Comparison of ENCODE assay signal across 1 cellular context in the genomic region with DNA sequence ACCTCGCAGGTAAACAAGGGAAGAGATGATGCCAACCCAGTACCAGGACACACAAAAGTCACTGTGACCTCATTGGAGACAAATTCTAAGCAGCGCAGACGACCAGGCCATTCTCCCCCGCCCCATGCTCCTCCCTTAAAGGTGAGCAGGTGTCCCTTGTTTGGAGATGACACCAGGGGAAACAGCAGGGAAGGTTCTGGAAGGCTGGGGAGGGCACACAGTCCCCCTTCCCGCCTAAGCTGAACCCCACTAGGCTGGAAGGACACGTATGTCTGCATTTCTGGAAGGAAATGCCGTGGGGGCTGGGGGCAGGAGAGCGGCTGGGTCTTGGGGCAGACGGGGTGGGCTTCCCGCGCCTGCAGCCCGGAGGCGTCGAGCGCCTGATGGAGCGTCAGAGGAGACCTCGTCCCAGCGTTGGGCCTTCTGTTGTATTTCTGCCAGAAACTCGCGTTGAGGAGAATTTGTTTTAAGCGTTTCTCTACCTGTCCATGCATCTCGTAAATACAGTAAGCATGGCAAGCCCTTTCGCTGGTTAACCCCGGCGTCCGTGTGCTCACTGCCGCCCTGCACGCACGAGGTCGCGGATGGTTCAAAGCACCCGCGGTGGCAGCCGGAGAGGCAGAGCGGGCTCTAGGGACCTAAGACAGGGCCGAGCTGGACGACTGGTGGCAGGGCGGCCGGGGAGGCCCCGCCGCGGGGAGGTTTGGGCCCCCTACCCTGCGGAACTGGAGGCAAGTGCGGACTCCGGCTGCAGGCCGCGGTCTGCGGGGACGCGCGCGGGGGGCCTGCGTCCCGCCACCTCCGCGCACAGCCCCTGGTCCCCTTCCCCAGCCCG.
TF ChIP-seq lines count a peak whose summit lies in the region.

No MANE protein-coding gene starts in this region.

TF ChIP-seq in WTC11, 78 proteins besides CTCF, POLR2A, EP300 and RAD21 (continued from another document and continues in another):
- no peak for TF ChIP-seq ZNF532 (CRISPR knock-in tag; IDR thresholded peaks at IDR 0.05; ENCODE audit: borderline replicate concordance)
- 0 out of 2 replicates have a peak, but pooled peaks have one; percentile 87 for TF ChIP-seq E2F4 (CRISPR knock-in tag; IDR thresholded peaks at IDR 0.05; ENCODE audit: borderline replicate concordance, low read depth)
- no peak; the same call in 1 of the 2 replicates for TF ChIP-seq TEAD4 (CRISPR knock-in tag; IDR thresholded peaks at IDR 0.05)
- peak; percentile 66; the same call in 1 of the 2 replicates for TF ChIP-seq NR1H2 (CRISPR knock-in tag; IDR thresholded peaks at IDR 0.05)
- TF ChIP-seq, protein P1, sequence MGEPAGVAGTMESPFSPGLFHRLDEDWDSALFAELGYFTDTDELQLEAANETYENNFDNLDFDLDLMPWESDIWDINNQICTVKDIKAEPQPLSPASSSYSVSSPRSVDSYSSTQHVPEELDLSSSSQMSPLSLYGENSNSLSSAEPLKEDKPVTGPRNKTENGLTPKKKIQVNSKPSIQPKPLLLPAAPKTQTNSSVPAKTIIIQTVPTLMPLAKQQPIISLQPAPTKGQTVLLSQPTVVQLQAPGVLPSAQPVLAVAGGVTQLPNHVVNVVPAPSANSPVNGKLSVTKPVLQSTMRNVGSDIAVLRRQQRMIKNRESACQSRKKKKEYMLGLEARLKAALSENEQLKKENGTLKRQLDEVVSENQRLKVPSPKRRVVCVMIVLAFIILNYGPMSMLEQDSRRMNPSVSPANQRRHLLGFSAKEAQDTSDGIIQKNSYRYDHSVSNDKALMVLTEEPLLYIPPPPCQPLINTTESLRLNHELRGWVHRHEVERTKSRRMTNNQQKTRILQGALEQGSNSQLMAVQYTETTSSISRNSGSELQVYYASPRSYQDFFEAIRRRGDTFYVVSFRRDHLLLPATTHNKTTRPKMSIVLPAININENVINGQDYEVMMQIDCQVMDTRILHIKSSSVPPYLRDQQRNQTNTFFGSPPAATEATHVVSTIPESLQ (CRISPR knock-in tag; IDR thresholded peaks at IDR 0.05) = 0 out of 2 replicates have a peak, but pooled peaks have one; percentile 71
- TF ChIP-seq, protein P2, sequence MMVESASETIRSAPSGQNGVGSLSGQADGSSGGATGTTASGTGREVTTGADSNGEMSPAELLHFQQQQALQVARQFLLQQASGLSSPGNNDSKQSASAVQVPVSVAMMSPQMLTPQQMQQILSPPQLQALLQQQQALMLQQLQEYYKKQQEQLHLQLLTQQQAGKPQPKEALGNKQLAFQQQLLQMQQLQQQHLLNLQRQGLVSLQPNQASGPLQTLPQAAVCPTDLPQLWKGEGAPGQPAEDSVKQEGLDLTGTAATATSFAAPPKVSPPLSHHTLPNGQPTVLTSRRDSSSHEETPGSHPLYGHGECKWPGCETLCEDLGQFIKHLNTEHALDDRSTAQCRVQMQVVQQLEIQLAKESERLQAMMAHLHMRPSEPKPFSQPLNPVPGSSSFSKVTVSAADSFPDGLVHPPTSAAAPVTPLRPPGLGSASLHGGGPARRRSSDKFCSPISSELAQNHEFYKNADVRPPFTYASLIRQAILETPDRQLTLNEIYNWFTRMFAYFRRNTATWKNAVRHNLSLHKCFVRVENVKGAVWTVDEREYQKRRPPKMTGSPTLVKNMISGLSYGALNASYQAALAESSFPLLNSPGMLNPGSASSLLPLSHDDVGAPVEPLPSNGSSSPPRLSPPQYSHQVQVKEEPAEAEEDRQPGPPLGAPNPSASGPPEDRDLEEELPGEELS (CRISPR knock-in tag; IDR thresholded peaks at IDR 0.05) = peak; percentile 77
- TF ChIP-seq, protein P3, sequence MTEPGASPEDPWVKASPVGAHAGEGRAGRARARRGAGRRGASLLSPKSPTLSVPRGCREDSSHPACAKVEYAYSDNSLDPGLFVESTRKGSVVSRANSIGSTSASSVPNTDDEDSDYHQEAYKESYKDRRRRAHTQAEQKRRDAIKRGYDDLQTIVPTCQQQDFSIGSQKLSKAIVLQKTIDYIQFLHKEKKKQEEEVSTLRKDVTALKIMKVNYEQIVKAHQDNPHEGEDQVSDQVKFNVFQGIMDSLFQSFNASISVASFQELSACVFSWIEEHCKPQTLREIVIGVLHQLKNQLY (CRISPR knock-in tag; IDR thresholded peaks at IDR 0.05) = no peak
- TF ChIP-seq, protein P4, sequence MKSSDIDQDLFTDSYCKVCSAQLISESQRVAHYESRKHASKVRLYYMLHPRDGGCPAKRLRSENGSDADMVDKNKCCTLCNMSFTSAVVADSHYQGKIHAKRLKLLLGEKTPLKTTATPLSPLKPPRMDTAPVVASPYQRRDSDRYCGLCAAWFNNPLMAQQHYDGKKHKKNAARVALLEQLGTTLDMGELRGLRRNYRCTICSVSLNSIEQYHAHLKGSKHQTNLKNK (CRISPR knock-in tag; IDR thresholded peaks at IDR 0.05) = no peak
- peak; percentile 91; the same call in 1 of the 2 replicates for TF ChIP-seq TP53 (CRISPR knock-in tag; IDR thresholded peaks at IDR 0.05)
- no peak for TF ChIP-seq USF2 (CRISPR knock-in tag; IDR thresholded peaks at IDR 0.05)
- no peak for TF ChIP-seq HMGA2 (CRISPR knock-in tag; IDR thresholded peaks at IDR 0.05)
- no peak for TF ChIP-seq ZNF121 (CRISPR knock-in tag; IDR thresholded peaks at IDR 0.05)
- TF ChIP-seq MXD4 (CRISPR knock-in tag; IDR thresholded peaks at IDR 0.05; ENCODE audit: borderline replicate concordance) = no peak
- no peak; the same call in 1 of the 2 replicates for TF ChIP-seq TEAD1 (CRISPR knock-in tag; IDR thresholded peaks at IDR 0.05)
- 0 out of 2 replicates have a peak, but pooled peaks have one; percentile 21 for TF ChIP-seq ATF2 (CRISPR knock-in tag; IDR thresholded peaks at IDR 0.05; ENCODE audit: borderline replicate concordance, low read depth)
- 0 out of 2 replicates have a peak, but pooled peaks have one; percentile 53 for TF ChIP-seq IRF2 (CRISPR knock-in tag; IDR thresholded peaks at IDR 0.05; ENCODE audit: borderline replicate concordance, low read depth)
- TF ChIP-seq ELF4 (CRISPR knock-in tag; IDR thresholded peaks at IDR 0.05; ENCODE audit: low read depth) = no peak
- 0 out of 2 replicates have a peak, but pooled peaks have one; percentile 74 for TF ChIP-seq ZNF138 (CRISPR knock-in tag; conservative IDR thresholded peaks at IDR 0.05)
- TF ChIP-seq, protein P5, sequence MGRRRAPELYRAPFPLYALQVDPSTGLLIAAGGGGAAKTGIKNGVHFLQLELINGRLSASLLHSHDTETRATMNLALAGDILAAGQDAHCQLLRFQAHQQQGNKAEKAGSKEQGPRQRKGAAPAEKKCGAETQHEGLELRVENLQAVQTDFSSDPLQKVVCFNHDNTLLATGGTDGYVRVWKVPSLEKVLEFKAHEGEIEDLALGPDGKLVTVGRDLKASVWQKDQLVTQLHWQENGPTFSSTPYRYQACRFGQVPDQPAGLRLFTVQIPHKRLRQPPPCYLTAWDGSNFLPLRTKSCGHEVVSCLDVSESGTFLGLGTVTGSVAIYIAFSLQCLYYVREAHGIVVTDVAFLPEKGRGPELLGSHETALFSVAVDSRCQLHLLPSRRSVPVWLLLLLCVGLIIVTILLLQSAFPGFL (CRISPR knock-in tag; IDR thresholded peaks at IDR 0.05; ENCODE audit: borderline replicate concordance) = no peak
- no peak; the same call in 1 of the 2 replicates for TF ChIP-seq SMAD3 (CRISPR knock-in tag; IDR thresholded peaks at IDR 0.05; ENCODE audit: borderline replicate concordance)
- TF ChIP-seq AFF4 (CRISPR knock-in tag; IDR thresholded peaks at IDR 0.05; ENCODE audit: borderline replicate concordance) = no peak
- TF ChIP-seq MAX (CRISPR knock-in tag; IDR thresholded peaks at IDR 0.05) = peak; percentile 92
- TF ChIP-seq E2F5 (CRISPR knock-in tag; IDR thresholded peaks at IDR 0.05) = no peak; the same call in 1 of the 2 replicates
- 0 out of 2 replicates have a peak, but pooled peaks have one; percentile 79 for TF ChIP-seq NFE2L1 (CRISPR knock-in tag; IDR thresholded peaks at IDR 0.05)
- no peak for TF ChIP-seq ATF1 (CRISPR knock-in tag; IDR thresholded peaks at IDR 0.05)
- TF ChIP-seq TCF7 (CRISPR knock-in tag; IDR thresholded peaks at IDR 0.05; ENCODE audit: low read depth) = 0 out of 2 replicates have a peak, but pooled peaks have one; percentile 78
